ENCODE assay signal across 1 cellular context in genomic region chr11:108643974-108644373, GRCh38.
TF ChIP-seq lines count a peak whose summit lies in the region.

No MANE protein-coding gene starts in this region.

TF ChIP-seq in K562, 482 proteins besides CTCF, POLR2A, EP300 and RAD21:
- no peak for TF ChIP-seq HOXB6 (CRISPR knock-in tag; IDR thresholded peaks at IDR 0.05; ENCODE audit: borderline replicate concordance)
- no peak for TF ChIP-seq MCM7 (IDR thresholded peaks at IDR 0.05)
- TF ChIP-seq ILK (tag; IDR thresholded peaks at IDR 0.05; ENCODE audit: borderline replicate concordance, low read depth): no peak
- no peak for TF ChIP-seq CAMTA2 (CRISPR knock-in tag; conservative IDR thresholded peaks at IDR 0.05)
- TF ChIP-seq HSF4 (CRISPR knock-in tag; IDR thresholded peaks at IDR 0.05; ENCODE audit: borderline replicate concordance): no peak
- TF ChIP-seq XRCC5 (IDR thresholded peaks at IDR 0.05; ENCODE audit: low read depth, low read length): no peak
- TF ChIP-seq RBBP5 (IDR thresholded peaks at IDR 0.05; ENCODE audit: borderline replicate concordance, insufficient read depth, low read length, poor library complexity, severe bottlenecking): no peak
